Comparison of ENCODE assay signal across 8 cellular contexts in genomic region chr6:135162678-135163439, GRCh38. TPM values are rescaled to one million over a fixed set of nuclear protein-coding genes. Genes with fewer than 3 reads are reported as not detected.
DNase-seq lines count a peak whose midpoint lies in the region; ATAC-seq, FAIRE-seq and TF ChIP-seq lines count a peak whose summit lies in the region.

No MANE protein-coding gene starts in this region.

- FAIRE-seq in small intestine (lab: Jason Lieb, UNC), result no peak

- WGBS in small intestine, 3 donors, result 50 to 62% (median 58%) methylated on average over 10 of the region's 10 CpGs

- H3K4me3 ChIP-seq in fibroblast of mammary gland (ENCODE audit: control insufficient read depth, low read depth, low read length), result no peak overlapping the region
- H3K4me3 ChIP-seq in small intestine (ENCODE audit: low read depth in 1 of 2, low read length in 2 of 2), result no peak overlapping the region

- no peaks in the 10 kb centered on the region for H3K9me3 ChIP-seq in KOPT-K1 (ENCODE audit: insufficient read depth, low read length, poor library complexity, severe bottlenecking)
- no peaks in the 10 kb centered on the region for H3K9me3 ChIP-seq in small intestine (ENCODE audit: control insufficient read depth, low read depth)

- ATAC-seq in GM18907 (IDR thresholded peaks at IDR 0.05; ENCODE audit: unreplicated experiment), result no peak

- H3K36me3 ChIP-seq in KOPT-K1 (ENCODE audit: insufficient read depth, low read length), result no peaks in the 10 kb centered on the region
- no peaks in the 10 kb centered on the region for H3K36me3 ChIP-seq in small intestine (ENCODE audit: control insufficient read depth in 2 of 2, insufficient read depth in 2 of 2, low read length in 2 of 2)

- DNase-seq in 8988T, result peak; percentile 28
- DNase-seq in activated CD4-positive, alpha-beta T cell treated with anti-CD3 and anti-CD28 coated beads, Interleukin-2, amount 50 U/mL, for 1 hour, result peak; percentile 37
- peak; percentile 55 for DNase-seq in fibroblast of mammary gland (ENCODE audit: low read depth)
- peak; percentile 21 for DNase-seq in small intestine
- no peak for DNase-seq in amniotic stem cell (lab: John Stamatoyannopoulos, UW)

- peak; percentile 89 for TF ChIP-seq CTCF in GM12874 (IDR thresholded peaks at IDR 0.05; ENCODE audit: insufficient read depth, low read depth, low read length)
- peak; percentile 86 for TF ChIP-seq CTCF in fibroblast of mammary gland (conservative IDR thresholded peaks at IDR 0.05; ENCODE audit: control insufficient read depth, insufficient read depth, low read depth, low read length)

- H3K27ac ChIP-seq in KOPT-K1 (ENCODE audit: low read depth, low read length, poor library complexity, severe bottlenecking), result peak overlapping the region; percentile 28
- no peak overlapping the region for H3K27ac ChIP-seq in small intestine (ENCODE audit: low read depth in 1 of 2, low read length in 1 of 2)

- no peaks in the 10 kb centered on the region for H3K4me1 ChIP-seq in small intestine (ENCODE audit: control insufficient read depth in 2 of 2, insufficient read depth in 1 of 2, low read depth in 1 of 2, low read length in 1 of 2)

- no peaks in the 10 kb centered on the region for H3K27me3 ChIP-seq in small intestine (ENCODE audit: control insufficient read depth in 2 of 2, insufficient read depth in 2 of 2, low read length in 2 of 2)

RNA-seq across cellular contexts. Expression of gene MYB, which starts 18.2 kb away (rescaled TPM):
- 10 to 100 TPM in 1 of 3 donors, 1 to 10 TPM in 2; 1.6 to 19.8 (median 2.7) TPM for polyA plus RNA-seq in small intestine
